In the genomic region with DNA sequence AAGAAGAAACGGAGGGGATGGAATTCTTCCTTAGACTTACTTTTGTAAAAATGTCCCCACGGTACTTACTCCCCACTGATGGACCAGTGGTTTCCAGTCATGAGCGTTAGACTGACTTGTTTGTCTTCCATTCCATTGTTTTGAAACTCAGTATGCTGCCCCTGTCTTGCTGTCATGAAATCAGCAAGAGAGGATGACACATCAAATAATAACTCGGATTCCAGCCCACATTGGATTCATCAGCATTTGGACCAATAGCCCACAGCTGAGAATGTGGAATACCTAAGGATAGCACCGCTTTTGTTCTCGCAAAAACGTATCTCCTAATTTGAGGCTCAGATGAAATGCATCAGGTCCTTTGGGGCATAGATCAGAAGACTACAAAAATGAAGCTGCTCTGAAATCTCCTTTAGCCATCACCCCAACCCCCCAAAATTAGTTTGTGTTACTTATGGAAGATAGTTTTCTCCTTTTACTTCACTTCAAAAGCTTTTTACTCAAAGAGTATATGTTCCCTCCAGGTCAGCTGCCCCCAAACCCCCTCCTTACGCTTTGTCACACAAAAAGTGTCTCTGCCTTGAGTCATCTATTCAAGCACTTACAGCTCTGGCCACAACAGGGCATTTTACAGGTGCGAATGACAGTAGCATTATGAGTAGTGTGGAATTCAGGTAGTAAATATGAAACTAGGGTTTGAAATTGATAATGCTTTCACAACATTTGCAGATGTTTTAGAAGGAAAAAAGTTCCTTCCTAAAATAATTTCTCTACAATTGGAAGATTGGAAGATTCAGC, we compare ENCODE assay signal across 17 cellular contexts.
DNase-seq lines count a peak whose midpoint lies in the region; ATAC-seq and TF ChIP-seq lines count a peak whose summit lies in the region.
"Had no signal": no experiment of that assay in that cellular context is flagged by ENCODE, and none has a peak within 500 bp of the region (broad histone marks: within the 10 kb centered on the region; RNA-seq: fewer than 3 reads in every experiment).

No MANE protein-coding gene starts in this region.

- POLR2A ChIA-PET in OCI-LY7 (lab: Charles Lee), result interaction anchor here (0.6 to 0.7 kb wide), 2 partner anchors 91 to 1388 kb away, joined by 3 read pairs; no protein-coding TSS in a partner anchor

- intact Hi-C loops in OCI-LY7 (cut with micrococcal nuclease; ENCODE audit: unreplicated experiment), result no loop called here

- H3K9me3 Mint-ChIP-seq in T-helper 2 cell treated with Interferon-gamma antibody and Interleukin-4, amounts not matched to agents 5 μg/mL and 100 μg/mL, for 36 hours, result no peaks in the 10 kb centered on the region

- H3K36me3 ChIP-seq in brain microvascular endothelial cell (replicated peaks) (peaks cover 65% of the 10 kb centered on the region), OCI-LY7 (ENCODE audit: insufficient read depth, low read length) (no peaks in the 10 kb centered on the region)

- H3K4me1 Mint-ChIP-seq in T-helper 2 cell treated with Interferon-gamma antibody and Interleukin-4, amounts not matched to agents 5 μg/mL and 100 μg/mL, for 36 hours (ENCODE audit: low read depth), result no peaks in the 10 kb centered on the region

- H3K79me2 ChIP-seq in OCI-LY7 (ENCODE audit: insufficient read depth, low read depth, low read length), result no peaks in the 10 kb centered on the region

- no peaks in the 10 kb centered on the region for H3K9me3 ChIP-seq in OCI-LY7 (ENCODE audit: low read length)
- H3K9me3 ChIP-seq: adrenal gland, prostate gland had no signal

- DNase-seq in EL (peak; percentile 54), brain microvascular endothelial cell (peak; percentile 65), ureter (ENCODE audit: low spot score) (no peak), OCI-LY7 (ENCODE audit: low spot score) (no peak)
- DNase-seq in T-helper 2 cell treated with Interferon-gamma antibody and Interleukin-4, amounts not matched to agents 5 μg/mL and 100 μg/mL, for 36 hours (ENCODE audit: low spot score), result no peak
- DNase-seq: adrenal gland, AML-193, erythroblast, left colon, NCI-H1417, NCI-H446 treated with DMSO at 0.1 percent for 48 hours, T-helper 1 cell had no signal

- no peaks in the 10 kb centered on the region for H3K9me2 ChIP-seq in OCI-LY7 (ENCODE audit: insufficient read depth, low read length)

- H3K27ac Mint-ChIP-seq in T-helper 2 cell treated with Interferon-gamma antibody and Interleukin-4, amounts not matched to agents 5 μg/mL and 100 μg/mL, for 36 hours, result no peak overlapping the region

- TF ChIP-seq CTCF in brain microvascular endothelial cell (IDR thresholded peaks at IDR 0.05; ENCODE audit: low read depth, low read length, missing control alignments) (peak; percentile 8), OCI-LY7 (conservative IDR thresholded peaks at IDR 0.05; ENCODE audit: low read length) (no peak)

- H3K4me3 ChIP-seq in brain microvascular endothelial cell (ENCODE audit: low read depth, low read length) (no peak overlapping the region), OCI-LY7 (ENCODE audit: low read depth, low read length, poor library complexity, severe bottlenecking) (no peak overlapping the region)
- H3K4me3 ChIP-seq: adrenal gland, prostate gland had no signal

- no peaks in the 10 kb centered on the region for H3K27me3 ChIP-seq in brain microvascular endothelial cell (replicated peaks)
- H3K27me3 ChIP-seq: adrenal gland had no signal

- in situ Hi-C loops in brain microvascular endothelial cell (cut with HindIII; ENCODE audit: low pct_ligation_motif_present, low sequenced_read_pairs), result no loop called here

- H3K4me2 ChIP-seq in OCI-LY7 (ENCODE audit: low read length), result no peak overlapping the region

- H3K27ac ChIP-seq in brain microvascular endothelial cell (peak overlapping the region; percentile 33), OCI-LY7 (ENCODE audit: low read depth, low read length, poor library complexity, severe bottlenecking) (no peak overlapping the region)
- H3K27ac ChIP-seq: adrenal gland, HL-60, prostate gland had no signal

- ATAC-seq in GM19043 (IDR thresholded peaks at IDR 0.05; ENCODE audit: low read depth, unreplicated experiment) (peak; percentile 48), HG03378 (IDR thresholded peaks at IDR 0.05; ENCODE audit: unreplicated experiment) (peak; percentile 53), GM19328 (IDR thresholded peaks at IDR 0.05; ENCODE audit: unreplicated experiment) (no peak)
- ATAC-seq: left colon had no signal

- peaks cover 4% of the 10 kb centered on the region for H3K27me3 Mint-ChIP-seq in T-helper 2 cell treated with Interferon-gamma antibody and Interleukin-4, amounts not matched to agents 5 μg/mL and 100 μg/mL, for 36 hours (ENCODE audit: low read depth)

- CTCF ChIA-PET in OCI-LY7 (lab: Charles Lee; ENCODE audit: unreplicated experiment), result no interaction called here

- BruUV-seq in OCI-LY7 (replicated peaks; lab: Mats Ljungman, UMichigan), result no TSS peak

- H3K4me3 Mint-ChIP-seq in T-helper 2 cell treated with Interferon-gamma antibody and Interleukin-4, amounts not matched to agents 5 μg/mL and 100 μg/mL, for 36 hours, result no peak overlapping the region

- H2AFZ ChIP-seq in OCI-LY7 (ENCODE audit: low read length), result no peak overlapping the region

- H3K36me3 Mint-ChIP-seq in T-helper 2 cell treated with Interferon-gamma antibody and Interleukin-4, amounts not matched to agents 5 μg/mL and 100 μg/mL, for 36 hours (ENCODE audit: low read depth), result no peaks in the 10 kb centered on the region

- no peaks in the 10 kb centered on the region for H3K4me1 ChIP-seq in OCI-LY7 (ENCODE audit: insufficient read depth, low read length, poor library complexity, severe bottlenecking)
- H3K4me1 ChIP-seq: adrenal gland, prostate gland had no signal

- H4K20me1 ChIP-seq in OCI-LY7 (ENCODE audit: insufficient read depth, low read length), result no peaks in the 10 kb centered on the region

Comparison
In these comparisons a context has a peak if more than half of its experiments do, and no peak if none do; other contexts are left out.
1. DNase-seq: peak in EL (single experiment) and brain microvascular endothelial cell (single experiment); none in ureter (single experiment), T-helper 2 cell treated with Interferon-gamma antibody and Interleukin-4, amounts not matched to agents 5 μg/mL and 100 μg/mL, for 36 hours (single experiment) and OCI-LY7 (single experiment).